ENCODE assay signal across 9 cellular contexts in the genomic region with DNA sequence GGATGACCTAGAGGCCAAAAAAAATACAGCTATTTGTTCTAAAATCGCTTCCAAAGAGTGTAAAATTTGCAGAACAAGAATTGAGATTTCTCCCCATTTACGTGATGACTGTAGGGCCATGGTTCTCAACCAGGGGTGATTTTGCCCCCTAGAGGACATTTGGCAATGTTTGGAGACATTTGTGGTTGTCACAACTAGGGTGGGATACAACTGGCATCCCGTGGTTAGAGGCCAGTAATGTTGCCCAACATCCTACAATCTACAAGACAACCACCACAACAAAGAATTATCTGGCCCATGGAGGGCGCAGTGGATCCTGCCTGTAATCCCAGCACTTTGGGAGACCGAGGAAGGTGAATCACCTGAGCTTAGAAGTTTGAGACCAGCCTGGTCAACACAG. TPM values are rescaled to one million over a fixed set of nuclear protein-coding genes. Genes with fewer than 3 reads are reported as not detected.
DNase-seq lines count a peak whose midpoint lies in the region; ATAC-seq and TF ChIP-seq lines count a peak whose summit lies in the region.
"Had no signal": no experiment of that assay in that cellular context is flagged by ENCODE, and none has a peak within 500 bp of the region (broad histone marks: within the 10 kb centered on the region; RNA-seq: fewer than 3 reads in every experiment).

No MANE protein-coding gene starts in this region.

- peaks cover 0 to 5% of the 10 kb centered on the region in 2 donors for H3K27me3 Mint-ChIP-seq in stimulated activated naive B cell treated with anti-CD40 and anti-IgM and Interleukin-4, amounts not matched to agents 10 μg/mL and 1 μg/mL and 100 μg/mL, for 72 hours

- no peaks in the 10 kb centered on the region for H3K36me3 Mint-ChIP-seq in stimulated activated naive B cell treated with anti-CD40 and anti-IgM and Interleukin-4, amounts not matched to agents 10 μg/mL and 1 μg/mL and 100 μg/mL, for 72 hours

- H3K79me2 ChIP-seq in DND-41 (ENCODE audit: insufficient read depth, low read length) (no peaks in the 10 kb centered on the region), HCT116 (ENCODE audit: insufficient read depth, low read length) (no peaks in the 10 kb centered on the region), PC-9 (ENCODE audit: low read depth) (no peaks in the 10 kb centered on the region)

- peaks cover 20% of the 10 kb centered on the region for H3F3A ChIP-seq in PC-9 (ENCODE audit: insufficient read depth, low read depth)

- no peaks in the 10 kb centered on the region for H3K9me2 ChIP-seq in HCT116 (ENCODE audit: insufficient read depth)
- no peaks in the 10 kb centered on the region for H3K9me2 ChIP-seq in PC-9 (ENCODE audit: insufficient read depth)

- intact Hi-C loops in HCT116 (cut with micrococcal nuclease), result loop anchor here (10.0 kb wide), 1 partner anchor 192 kb away; no protein-coding TSS in a partner anchor
- intact Hi-C loops in PC-9 (cut with micrococcal nuclease; ENCODE audit: unreplicated experiment), result loop anchor here (5.0 kb wide), 1 partner anchor 36 kb away; no protein-coding TSS in a partner anchor

- no peaks in the 10 kb centered on the region for H3K9me3 ChIP-seq in DND-41 (ENCODE audit: insufficient read depth, low read length, severe bottlenecking)
- no peaks in the 10 kb centered on the region for H3K9me3 ChIP-seq in HCT116 (ENCODE audit: control insufficient read depth in 1 of 2, insufficient read depth in 1 of 2, low read depth in 1 of 2, low read length in 2 of 2)
- H3K9me3 ChIP-seq in PC-9 (ENCODE audit: insufficient read depth, low read depth), result no peaks in the 10 kb centered on the region

- TF ChIP-seq CTCF in DND-41 (IDR thresholded peaks at IDR 0.05; ENCODE audit: borderline replicate concordance, extremely low read depth, low read length, poor library complexity, severe bottlenecking) (peak; percentile 35), HCT116 (IDR thresholded peaks at IDR 0.05 in 2 of 3, conservative IDR thresholded peaks at IDR 0.05 in 1 of 3; ENCODE audit: borderline replicate concordance in 1 of 3, insufficient read depth in 1 of 3, low read depth in 2 of 3, low read length in 2 of 3) (peak; percentile 8 to 38 (median 32); a peak in 3 of 6 replicates), PC-9 (conservative IDR thresholded peaks at IDR 0.05) (peak; percentile 32; the same call in 1 of the 2 replicates), fibroblast of pulmonary artery (IDR thresholded peaks at IDR 0.05; ENCODE audit: low read length, missing control alignments) (peak; percentile 15)

- H4K20me1 ChIP-seq in DND-41 (ENCODE audit: insufficient read depth, low read length) (no peaks in the 10 kb centered on the region), HCT116 (ENCODE audit: insufficient read depth) (no peaks in the 10 kb centered on the region), PC-9 (ENCODE audit: insufficient read depth) (no peaks in the 10 kb centered on the region)

- H3K36me3 ChIP-seq in DND-41 (ENCODE audit: insufficient read depth, low read length) (no peaks in the 10 kb centered on the region), HCT116 (ENCODE audit: control insufficient read depth in 1 of 2, insufficient read depth in 2 of 2, low read length in 2 of 2) (no peaks in the 10 kb centered on the region), PC-9 (ENCODE audit: low read depth) (no peaks in the 10 kb centered on the region)

- peaks cover 7 to 11% of the 10 kb centered on the region in 2 donors for H3K4me1 Mint-ChIP-seq in stimulated activated naive B cell treated with anti-CD40 and anti-IgM and Interleukin-4, amounts not matched to agents 10 μg/mL and 1 μg/mL and 100 μg/mL, for 72 hours

- H3K4me3 ChIP-seq in DND-41 (ENCODE audit: low read depth in 1 of 2, low read length in 2 of 2) (no peak overlapping the region), HCT116 (replicated peaks in 1 of 2; ENCODE audit: low read depth in 1 of 2, low read length in 2 of 2) (no peak overlapping the region), PC-9 (no peak overlapping the region), fibroblast of pulmonary artery (replicated peaks; ENCODE audit: low read depth, low read length) (no peak overlapping the region)

- CTCF ChIA-PET in HCT116 (lab: Charles Lee), result interaction anchor here (0.6 to 1.7 kb wide), 5 partner anchors 22 to 270 kb away, joined by 3 to 9 read pairs (median 4); a partner anchor contains a TSS
- CTCF ChIA-PET in PC-9 (lab: Charles Lee), result interaction anchor here (0.6 kb wide), 1 partner anchor 172 kb away, joined by 13 read pairs; no protein-coding TSS in a partner anchor

- H2AFZ ChIP-seq in DND-41 (ENCODE audit: low read depth, low read length) (no peak overlapping the region), HCT116 (ENCODE audit: low read depth, low read length, poor library complexity, severe bottlenecking) (no peak overlapping the region), PC-9 (no peak overlapping the region)

- peak; percentile 21 for DNase-seq in DND-41
- DNase-seq in HCT116 (ENCODE audit: low read depth, low spot score), result no peak
- DNase-seq in PC-9, result no peak
- DNase-seq in fibroblast of pulmonary artery (ENCODE audit: low read depth), result peak; percentile 14
- no peak for DNase-seq in NCI-H1694 (lab: John Stamatoyannopoulos, UW)
- no peak for DNase-seq in stimulated activated naive B cell treated with anti-CD40 and anti-IgM and Interleukin-4, amounts not matched to agents 10 μg/mL and 1 μg/mL and 100 μg/mL, for 72 hours
- no peak for DNase-seq in activated CD4-positive, alpha-beta T cell treated with anti-CD3 and anti-CD28 coated beads, Interleukin-2, amount 50 U/mL, for 48 hours
- DNase-seq: activated CD8-positive, alpha-beta memory T cell treated with anti-CD3 and anti-CD28 coated beads, Interleukin-2, amount 50 U/mL, for 48 hours had no signal

- no peak for TF ChIP-seq POLR2A in HCT116 (IDR thresholded peaks at IDR 0.05; ENCODE audit: borderline replicate concordance, extremely low read depth, insufficient read depth, insufficient read length)

- H3K4me1 ChIP-seq in DND-41 (ENCODE audit: insufficient read depth, low read length), result peaks cover 12% of the 10 kb centered on the region
- peaks cover 9 to 20% of the 10 kb centered on the region in 2 experiments; a peak in 3 of 4 replicates for H3K4me1 ChIP-seq in HCT116 (ENCODE audit: control insufficient read depth in 1 of 2, insufficient read depth in 2 of 2, low read length in 2 of 2)
- peaks cover 19% of the 10 kb centered on the region for H3K4me1 ChIP-seq in PC-9 (replicated peaks; ENCODE audit: insufficient read depth)

- H3K9ac ChIP-seq in DND-41 (ENCODE audit: low read depth, low read length), result no peak overlapping the region
- no peak overlapping the region for H3K9ac ChIP-seq in HCT116 (ENCODE audit: low read length)

- H3K27me3 ChIP-seq in DND-41 (ENCODE audit: insufficient read depth, low read length, poor library complexity), result no peaks in the 10 kb centered on the region
- no peaks in the 10 kb centered on the region for H3K27me3 ChIP-seq in HCT116 (ENCODE audit: insufficient read depth, low read length)
- no peaks in the 10 kb centered on the region for H3K27me3 ChIP-seq in PC-9 (ENCODE audit: insufficient read depth, low read depth)

- POLR2A ChIA-PET in HCT116 (lab: Charles Lee) (interaction anchor here (1.1 kb wide), 1 partner anchor 18 kb away, joined by 4 read pairs; no protein-coding TSS in a partner anchor), PC-9 (lab: Charles Lee; ENCODE audit: unreplicated experiment) (no interaction called here)

- H3K4me2 ChIP-seq in DND-41 (ENCODE audit: insufficient read depth, low read length) (no peak overlapping the region), HCT116 (ENCODE audit: low read length) (no peak overlapping the region), PC-9 (no peak overlapping the region)

- BruUV-seq in HCT116 (replicated peaks; lab: Mats Ljungman, UMichigan) (no TSS peak), PC-9 (replicated peaks; lab: Mats Ljungman, UMichigan) (no TSS peak)

- 0 out of 3 replicates have a peak, but pooled peaks have one; percentile 28 for ATAC-seq in DND-41 (ENCODE audit: insufficient read depth, low read depth)
- ATAC-seq in HCT116, result peak; percentile 25
- no peak for ATAC-seq in GM18870 (IDR thresholded peaks at IDR 0.05; ENCODE audit: unreplicated experiment)
- no peak for ATAC-seq in stimulated activated naive B cell treated with anti-CD40 and anti-IgM and Interleukin-4, amounts not matched to agents 10 μg/mL and 1 μg/mL and 100 μg/mL, for 72 hours (replicated peaks)

- TF ChIP-seq RAD21 in HCT116 (IDR thresholded peaks at IDR 0.05; ENCODE audit: low read depth), result peak; percentile 22; the same call in 1 of the 2 replicates

- H3K27ac ChIP-seq in DND-41 (ENCODE audit: low read length) (no peak overlapping the region), HCT116 (ENCODE audit: low read depth, low read length) (no peak overlapping the region), PC-9 (no peak overlapping the region)

- H3K4me3 Mint-ChIP-seq in stimulated activated naive B cell treated with anti-CD40 and anti-IgM and Interleukin-4, amounts not matched to agents 10 μg/mL and 1 μg/mL and 100 μg/mL, for 72 hours, result no peak overlapping the region

- no peak overlapping the region for H3K27ac Mint-ChIP-seq in stimulated activated naive B cell treated with anti-CD40 and anti-IgM and Interleukin-4, amounts not matched to agents 10 μg/mL and 1 μg/mL and 100 μg/mL, for 72 hours

- H3K9me3 Mint-ChIP-seq in stimulated activated naive B cell treated with anti-CD40 and anti-IgM and Interleukin-4, amounts not matched to agents 10 μg/mL and 1 μg/mL and 100 μg/mL, for 72 hours, result no peaks in the 10 kb centered on the region

- RAD21 ChIA-PET in HCT116 (lab: Charles Lee; ENCODE audit: low non-redundant PET in 1 of 2, low total read pairs in 2 of 2, uncharacterized antibody in 2 of 2, unreplicated experiment in 2 of 2), result no interaction called here

TF ChIP-seq in HCT116, 20 proteins besides CTCF, POLR2A, EP300 and RAD21 (continues in another document):
- TF ChIP-seq SIN3A (IDR thresholded peaks at IDR 0.05; ENCODE audit: low read depth), result no peak
- TF ChIP-seq SRF (IDR thresholded peaks at IDR 0.05; ENCODE audit: low read depth), result no peak
- TF ChIP-seq CEBPB (IDR thresholded peaks at IDR 0.05; ENCODE audit: low read depth), result no peak
- TF ChIP-seq EGR1 (IDR thresholded peaks at IDR 0.05; ENCODE audit: low read depth), result no peak
- TF ChIP-seq POLR2AphosphoS5 (IDR thresholded peaks at IDR 0.05; ENCODE audit: low read depth, low read length), result no peak
- TF ChIP-seq, protein P1, sequence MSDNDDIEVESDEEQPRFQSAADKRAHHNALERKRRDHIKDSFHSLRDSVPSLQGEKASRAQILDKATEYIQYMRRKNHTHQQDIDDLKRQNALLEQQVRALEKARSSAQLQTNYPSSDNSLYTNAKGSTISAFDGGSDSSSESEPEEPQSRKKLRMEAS (IDR thresholded peaks at IDR 0.05), result no peak
- no peak for TF ChIP-seq ELF1 (IDR thresholded peaks at IDR 0.05; ENCODE audit: borderline replicate concordance, low read depth)
- TF ChIP-seq EZH2 (IDR thresholded peaks at IDR 0.05), result no peak

RNA-seq across cellular contexts. Expression of a gene that starts 22.8 kb away (rescaled TPM):
- total RNA-seq in HCT116 (2021; ENCODE audit: unreplicated experiment) (105 TPM), PC-9 (2021) (105 and 133 TPM in 2 replicates)
- polyA plus RNA-seq in HCT116 (2012), result 64.0 and 76.1 TPM in 2 replicates

RNA-seq across cellular contexts. Expression of a gene that starts 29.8 kb away (rescaled TPM):
- 2.8 TPM for total RNA-seq in HCT116 (2021; ENCODE audit: unreplicated experiment)
- 0.65 and 1.7 TPM in 2 replicates for polyA plus RNA-seq in HCT116 (2012)
- total RNA-seq in PC-9 (2021), result 13.3 and 17.4 TPM in 2 replicates

Comparison
In these comparisons a context has a peak if more than half of its experiments do, and no peak if none do; other contexts are left out.
1. ATAC-seq: peak in DND-41 (single experiment) and HCT116 (single experiment); none in GM18870 (single experiment) and stimulated activated naive B cell treated with anti-CD40 and anti-IgM and Interleukin-4, amounts not matched to agents 10 μg/mL and 1 μg/mL and 100 μg/mL, for 72 hours (0 of 2).
2. DNase-seq: peak in DND-41 (single experiment) and fibroblast of pulmonary artery (single experiment); none in HCT116 (single experiment), PC-9 (0 of 2), NCI-H1694 (single experiment), stimulated activated naive B cell treated with anti-CD40 and anti-IgM and Interleukin-4, amounts not matched to agents 10 μg/mL and 1 μg/mL and 100 μg/mL, for 72 hours (single experiment) and activated CD4-positive, alpha-beta T cell treated with anti-CD3 and anti-CD28 coated beads, Interleukin-2, amount 50 U/mL, for 48 hours (0 of 2).
3. Peak in every context shown above with its lines, with median percentiles within 50 percentile points of each other: CTCF ChIP-seq.